In the genomic region with DNA sequence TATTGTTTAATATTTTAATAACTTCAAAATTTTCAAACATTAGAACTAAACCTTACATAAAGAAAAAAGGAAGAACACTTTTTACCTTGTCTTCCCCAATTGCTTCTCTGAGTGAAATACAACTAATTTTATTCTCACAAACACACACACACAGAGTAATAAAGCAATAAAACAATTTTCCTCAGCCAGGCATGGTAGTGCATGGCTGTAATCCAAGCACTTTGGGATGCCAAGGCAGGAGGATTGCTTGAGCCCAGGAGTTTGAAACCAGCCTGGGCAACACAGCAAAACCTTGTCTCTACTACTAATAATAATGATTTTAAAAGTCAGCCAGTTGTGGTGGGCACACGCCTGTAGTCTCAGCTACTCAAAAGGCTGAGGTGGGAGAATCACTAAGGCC, we compare ENCODE assay signal across 16 cellular contexts. TPM values are rescaled to one million over a fixed set of nuclear protein-coding genes. Genes with fewer than 3 reads are reported as not detected.
A peak's percentile ranks its signal among the peaks of the same experiment; 100 is the strongest.
DNase-seq lines count a peak whose midpoint lies in the region; ATAC-seq and FAIRE-seq lines count a peak whose summit lies in the region.
"Had no signal": no experiment of that assay in that cellular context is flagged by ENCODE, and none has a peak within 500 bp of the region (broad histone marks: within the 10 kb centered on the region; RNA-seq: fewer than 3 reads in every experiment).

No MANE protein-coding gene starts in this region.

- 25 to 59% (median 47%) methylated on average over 1 of the region's 1 CpG for WGBS in small intestine, 3 donors

- no peaks in the 10 kb centered on the region for H3K9me3 ChIP-seq in CD4-positive, CD25-positive, alpha-beta regulatory T cell (ENCODE audit: control insufficient read depth in 2 of 2, low read length in 2 of 2)
- no peaks in the 10 kb centered on the region for H3K9me3 ChIP-seq in small intestine (ENCODE audit: control insufficient read depth, low read depth)

- no peak overlapping the region for H3K27ac ChIP-seq in CD4-positive, CD25-positive, alpha-beta regulatory T cell (ENCODE audit: insufficient read depth, low read length, poor library complexity, severe bottlenecking)
- no peak overlapping the region for H3K27ac ChIP-seq in small intestine (ENCODE audit: low read depth in 1 of 2, low read length in 1 of 2)
- H3K27ac ChIP-seq: BLaER1 had no signal

- no peak overlapping the region for H3K27ac Mint-ChIP-seq in CD4-positive, CD25-positive, alpha-beta regulatory T cell
- peak overlapping the region; percentile 52 for H3K27ac Mint-ChIP-seq in memory B cell
- H3K27ac Mint-ChIP-seq: HFFc6 had no signal

- no peaks in the 10 kb centered on the region for H3K27me3 ChIP-seq in CD4-positive, CD25-positive, alpha-beta regulatory T cell (ENCODE audit: control insufficient read depth, insufficient read depth, low read length)
- H3K27me3 ChIP-seq in small intestine (ENCODE audit: control insufficient read depth in 2 of 2, insufficient read depth in 2 of 2, low read length in 2 of 2): no peaks in the 10 kb centered on the region
- H3K27me3 ChIP-seq: BLaER1 had no signal

- no peaks in the 10 kb centered on the region for H3K36me3 ChIP-seq in CD4-positive, CD25-positive, alpha-beta regulatory T cell (ENCODE audit: control insufficient read depth, insufficient read depth, low read length)
- H3K36me3 ChIP-seq in small intestine (ENCODE audit: control insufficient read depth in 2 of 2, insufficient read depth in 2 of 2, low read length in 2 of 2): no peaks in the 10 kb centered on the region

- H3K4me3 ChIP-seq in CD4-positive, CD25-positive, alpha-beta regulatory T cell (ENCODE audit: low read depth, low read length): peak overlapping the region; percentile 8
- H3K4me3 ChIP-seq in small intestine (ENCODE audit: low read depth in 1 of 2, low read length in 2 of 2): no peak overlapping the region
- H3K4me3 ChIP-seq: BLaER1 had no signal

- ATAC-seq in CD4-positive, CD25-positive, alpha-beta regulatory T cell (ENCODE audit: low read depth in 2 of 2): no peak
- no peak for ATAC-seq in memory B cell (ENCODE audit: low read depth)
- ATAC-seq in HG02678 (IDR thresholded peaks at IDR 0.05; ENCODE audit: unreplicated experiment): no peak

- no peak for DNase-seq in CD4-positive, CD25-positive, alpha-beta regulatory T cell
- no peak for DNase-seq in memory B cell (ENCODE audit: low spot score in 2 of 2)
- DNase-seq in small intestine: peak; percentile 59
- DNase-seq in activated CD8-positive, alpha-beta memory T cell treated with anti-CD3 and anti-CD28 coated beads for 24 hours: no peak
- no peak for DNase-seq in NCI-H1694 treated with DMSO at 0.1 percent for 48 hours (lab: John Stamatoyannopoulos, UW)
- DNase-seq: 8988T, AML-193, DMS53, GF-D8, HCEC 1CT, HFFc6 had no signal

- no peaks in the 10 kb centered on the region for H3K27me3 Mint-ChIP-seq in CD4-positive, CD25-positive, alpha-beta regulatory T cell
- H3K27me3 Mint-ChIP-seq in memory B cell: no peaks in the 10 kb centered on the region
- H3K27me3 Mint-ChIP-seq: IgD-negative memory B cell had no signal

- H3K4me3 Mint-ChIP-seq in CD4-positive, CD25-positive, alpha-beta regulatory T cell: no peak overlapping the region
- H3K4me3 Mint-ChIP-seq in memory B cell: no peak overlapping the region
- H3K4me3 Mint-ChIP-seq: HFFc6 had no signal

- H3K36me3 Mint-ChIP-seq in CD4-positive, CD25-positive, alpha-beta regulatory T cell: peaks cover 11% of the 10 kb centered on the region
- peaks cover 10% of the 10 kb centered on the region for H3K36me3 Mint-ChIP-seq in memory B cell

- H3K4me1 ChIP-seq in CD4-positive, CD25-positive, alpha-beta regulatory T cell (ENCODE audit: control insufficient read depth, insufficient read depth, low read length, poor library complexity, severe bottlenecking): peaks cover 39% of the 10 kb centered on the region
- peaks cover 2 to 7% of the 10 kb centered on the region in 2 donors for H3K4me1 ChIP-seq in small intestine (ENCODE audit: control insufficient read depth in 2 of 2, insufficient read depth in 1 of 2, low read depth in 1 of 2, low read length in 1 of 2)
- H3K4me1 ChIP-seq: BLaER1 had no signal

- H3K4me1 Mint-ChIP-seq in CD4-positive, CD25-positive, alpha-beta regulatory T cell: peaks cover 43 to 81% (median 56%) of the 10 kb centered on the region in 4 donors
- H3K4me1 Mint-ChIP-seq in memory B cell: peaks cover 33% of the 10 kb centered on the region

- FAIRE-seq in colon (lab: Jason Lieb, UNC) (peak; percentile 60), small intestine (lab: Jason Lieb, UNC) (no peak)
- FAIRE-seq: GM19239 had no signal

- no peaks in the 10 kb centered on the region for H3K9me3 Mint-ChIP-seq in CD4-positive, CD25-positive, alpha-beta regulatory T cell
- no peaks in the 10 kb centered on the region for H3K9me3 Mint-ChIP-seq in memory B cell
- H3K9me3 Mint-ChIP-seq: HFFc6, IgD-negative memory B cell had no signal

RNA-seq across cellular contexts. Expression of a gene that starts 13.1 kb away (rescaled TPM):
- total RNA-seq in CD4-positive, CD25-positive, alpha-beta regulatory T cell: 153 TPM
- 100 to 1,000 TPM in 3 of 4 donors, 10 to 100 TPM in 1; 91.8 to 138 (median 105) TPM for polyA plus RNA-seq in CD4-positive, CD25-positive, alpha-beta regulatory T cell
- polyA plus RNA-seq in small intestine: 100 to 1,000 TPM in 1 of 3 donors, 10 to 100 TPM in 2; 16.7 to 103 (median 49.0) TPM
